ENCODE assay signal across 32 cellular contexts in the genomic region with DNA sequence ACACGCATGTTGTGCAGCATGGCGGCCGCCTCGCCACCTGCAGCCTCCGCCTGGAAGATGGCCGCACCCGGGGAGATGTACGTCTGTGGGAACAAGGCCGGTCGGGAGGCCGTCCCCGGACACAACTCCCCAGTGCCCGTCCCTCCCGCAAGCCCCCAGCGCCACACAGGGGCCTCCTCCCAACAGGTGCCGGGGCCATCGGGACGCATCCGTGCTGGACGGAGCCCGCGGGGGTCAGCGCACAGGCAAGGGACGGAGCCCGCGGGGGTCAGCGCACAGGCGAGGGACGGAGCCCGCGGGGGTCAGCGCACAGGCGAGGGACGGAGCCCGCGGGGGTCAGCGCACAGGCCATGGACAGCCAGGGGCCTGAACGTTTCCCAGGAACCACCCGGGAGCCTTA.
"Had no signal": no experiment of that assay in that cellular context is flagged by ENCODE, and none has a peak within 500 bp of the region (broad histone marks: within the 10 kb centered on the region; RNA-seq: fewer than 3 reads in every experiment).

No MANE protein-coding gene starts in this region.

- H3K9me3 ChIP-seq: ovary, psoas muscle, spleen, suprapubic skin, testis, tibial artery, transverse colon, upper lobe of right lung, uterus had no signal

- H3K27ac ChIP-seq: ovary, parathyroid adenoma, psoas muscle, skin epidermis, spleen, suprapubic skin, testis, tibial artery, transverse colon, upper lobe of right lung, uterus had no signal

- H3K4me3 Mint-ChIP-seq: naive thymus-derived CD8-positive, alpha-beta T cell; natural killer cell treated with Interleukin-12 subunit alpha and Interleukin-12 subunit beta and Interleukin-15 and Interleukin-18, amount 100 ng/mL, for 72 hours; nephron progenitor cell; neural crest cell; stimulated activated memory B cell treated with anti-CD40 and anti-IgM and Interleukin-4, amounts not matched to agents 10 μg/mL and 1 μg/mL and 100 μg/mL, for 72 hours; stimulated activated naive CD8-positive, alpha-beta T cell treated with anti-CD3 and anti-CD28 coated beads, Interleukin-15, Interleukin-2, amounts not matched to agents 100 ng/mL and 50 ng/mL, for 24 hours; type B pancreatic cell had no signal

- DNase-seq: naive B cell; naive thymus-derived CD8-positive, alpha-beta T cell; nephron progenitor cell; occipital lobe; ovary; posterior cingulate gyrus; psoas muscle; right cardiac atrium; spleen; stimulated activated CD4-positive, alpha-beta T cell treated with anti-CD3 and anti-CD28 coated beads, Interleukin-12 subunit alpha, Interleukin-12 subunit beta, amount 100 ng/mL, for 4 hours; stimulated activated CD4-positive, alpha-beta T cell treated with anti-CD3 and anti-CD28 coated beads, Interleukin-1b, Interleukin-23, amount 100 ng/mL, for 48 hours; stimulated activated CD4-positive, alpha-beta T cell treated with anti-CD3 and anti-CD28 coated beads, Interleukin-4, amount 100 ng/mL, for 1 hour; stimulated activated CD4-positive, alpha-beta T cell treated with anti-CD3 and anti-CD28 coated beads, Interleukin-4, amount 100 ng/mL, for 4 hours; stimulated activated CD8-positive, alpha-beta memory T cell treated with anti-CD3 and anti-CD28 coated beads, Interleukin-4, amount 100 ng/mL, for 48 hours; stimulated activated naive CD4-positive, alpha-beta T cell; substantia nigra; testis; tibial artery; transverse colon; upper lobe of right lung; uterus had no signal

- H3K9ac ChIP-seq: parathyroid adenoma had no signal

- ATAC-seq: naive thymus-derived CD8-positive, alpha-beta T cell; natural killer cell treated with Interleukin-12 subunit alpha and Interleukin-12 subunit beta and Interleukin-15 and Interleukin-18, amount 100 ng/mL, for 72 hours; psoas muscle; sciatic nerve; stimulated activated memory B cell treated with anti-CD40 and anti-IgM and Interleukin-4, amounts not matched to agents 10 μg/mL and 1 μg/mL and 100 μg/mL, for 72 hours; upper lobe of right lung had no signal

- H2AFZ ChIP-seq: parathyroid adenoma had no signal

- H3K27me3 Mint-ChIP-seq: naive B cell; naive thymus-derived CD8-positive, alpha-beta T cell; natural killer cell treated with Interleukin-12 subunit alpha and Interleukin-12 subunit beta and Interleukin-15 and Interleukin-18, amount 100 ng/mL, for 72 hours; progenitor cell of endocrine pancreas; stimulated activated memory B cell treated with anti-CD40 and anti-IgM and Interleukin-4, amounts not matched to agents 10 μg/mL and 1 μg/mL and 100 μg/mL, for 72 hours; stimulated activated naive CD8-positive, alpha-beta T cell treated with anti-CD3 and anti-CD28 coated beads, Interleukin-15, Interleukin-2, amounts not matched to agents 100 ng/mL and 50 ng/mL, for 24 hours; type B pancreatic cell had no signal

- H3K4me1 Mint-ChIP-seq: neural crest cell had no signal

- H3K36me3 ChIP-seq: ovary, uterus had no signal

- H3K4me2 ChIP-seq: smooth muscle cell had no signal

- H3K27me3 ChIP-seq: ovary, spleen, suprapubic skin, testis, tibial artery, transverse colon, upper lobe of right lung, uterus had no signal

- H3K9me3 Mint-ChIP-seq: naive B cell; naive thymus-derived CD8-positive, alpha-beta T cell; natural killer cell treated with Interleukin-12 subunit alpha and Interleukin-12 subunit beta and Interleukin-15 and Interleukin-18, amount 100 ng/mL, for 72 hours; nephron progenitor cell; neural crest cell; stimulated activated memory B cell treated with anti-CD40 and anti-IgM and Interleukin-4, amounts not matched to agents 10 μg/mL and 1 μg/mL and 100 μg/mL, for 72 hours; stimulated activated naive CD8-positive, alpha-beta T cell treated with anti-CD3 and anti-CD28 coated beads, Interleukin-15, Interleukin-2, amounts not matched to agents 100 ng/mL and 50 ng/mL, for 24 hours; type B pancreatic cell had no signal

- H3K4me3 ChIP-seq: ovary, psoas muscle, skin epidermis, smooth muscle cell, spleen, suprapubic skin, testis, tibial artery, transverse colon, upper lobe of right lung, uterus had no signal

- H3K4me1 ChIP-seq: parathyroid adenoma, psoas muscle, suprapubic skin, tibial artery, upper lobe of right lung, uterus had no signal

- H3K27ac Mint-ChIP-seq: naive B cell; natural killer cell treated with Interleukin-12 subunit alpha and Interleukin-12 subunit beta and Interleukin-15 and Interleukin-18, amount 100 ng/mL, for 72 hours; stimulated activated memory B cell treated with anti-CD40 and anti-IgM and Interleukin-4, amounts not matched to agents 10 μg/mL and 1 μg/mL and 100 μg/mL, for 72 hours; stimulated activated naive CD8-positive, alpha-beta T cell treated with anti-CD3 and anti-CD28 coated beads, Interleukin-15, Interleukin-2, amounts not matched to agents 100 ng/mL and 50 ng/mL, for 24 hours; type B pancreatic cell had no signal
